Comparison of ENCODE assay signal across 1 cellular context in genomic region chr19:6580313-6580712, GRCh38.
A peak's percentile ranks its signal among the peaks of the same experiment; 100 is the strongest.
TF ChIP-seq lines count a peak whose summit lies in the region.

No MANE protein-coding gene starts in this region.

TF ChIP-seq in K562, 482 proteins besides CTCF, POLR2A, EP300 and RAD21 (continued from another document):
- peak; percentile 90 for TF ChIP-seq ATF3 (IDR thresholded peaks at IDR 0.05)
- no peak for TF ChIP-seq ATF3 (CRISPR knock-in tag; conservative IDR thresholded peaks at IDR 0.05)
- no peak for TF ChIP-seq CCAR2 (IDR thresholded peaks at IDR 0.05; ENCODE audit: low read depth, low read length)
- peak; percentile 39 for TF ChIP-seq DACH1 (IDR thresholded peaks at IDR 0.05; ENCODE audit: partially characterized antibody)
- TF ChIP-seq ZEB2 (IDR thresholded peaks at IDR 0.05) = peak; percentile 63; the same call in 1 of the 2 replicates
- 0 out of 2 replicates have a peak, but pooled peaks have one; percentile 12 for TF ChIP-seq PKNOX1 (IDR thresholded peaks at IDR 0.05)
- TF ChIP-seq CEBPG (CRISPR knock-in tag; IDR thresholded peaks at IDR 0.05) = no peak
- no peak for TF ChIP-seq CEBPG (tag; conservative IDR thresholded peaks at IDR 0.05 in 1 of 2, IDR thresholded peaks at IDR 0.05 in 1 of 2)
- TF ChIP-seq STAG1 (CRISPR knock-in tag; IDR thresholded peaks at IDR 0.05; ENCODE audit: borderline replicate concordance) = no peak
- no peak for TF ChIP-seq CREM (IDR thresholded peaks at IDR 0.05; ENCODE audit: low read depth)
- 0 out of 4 replicates have a peak, but pooled peaks of 1 of the 2 experiments have one; percentile 40 for TF ChIP-seq ZNF318 (IDR thresholded peaks at IDR 0.05; ENCODE audit: borderline replicate concordance in 1 of 2, low read depth in 1 of 2)
- TF ChIP-seq FOSL1 (tag; conservative IDR thresholded peaks at IDR 0.05) = peak; percentile 91
- peak; percentile 65 for TF ChIP-seq ARID1B (IDR thresholded peaks at IDR 0.05)
- peak; percentile 64 for TF ChIP-seq DPF2 (IDR thresholded peaks at IDR 0.05)
- no peak for TF ChIP-seq ZFP91 (CRISPR knock-in tag; IDR thresholded peaks at IDR 0.05)
- no peak for TF ChIP-seq SPI1 (IDR thresholded peaks at IDR 0.05; ENCODE audit: borderline replicate concordance, low read depth, low read length)
- no peak for TF ChIP-seq ADNP (tag; IDR thresholded peaks at IDR 0.05)
- TF ChIP-seq SMARCE1 (IDR thresholded peaks at IDR 0.05) = peak; percentile 78
- TF ChIP-seq CEBPB (tag; IDR thresholded peaks at IDR 0.05) = no peak
- TF ChIP-seq SRSF1 (IDR thresholded peaks at IDR 0.05; ENCODE audit: low read depth, low read length) = no peak
- no peak for TF ChIP-seq CHCHD3 (CRISPR knock-in tag; IDR thresholded peaks at IDR 0.05)
- no peak for TF ChIP-seq CLOCK (CRISPR knock-in tag; IDR thresholded peaks at IDR 0.05; ENCODE audit: borderline replicate concordance)
- peak; percentile 57 for TF ChIP-seq MEIS2 (IDR thresholded peaks at IDR 0.05; ENCODE audit: partially characterized antibody)
- no peak for TF ChIP-seq PCBP2 (IDR thresholded peaks at IDR 0.05; ENCODE audit: low read depth, low read length, poor library complexity, severe bottlenecking)
- no peak for TF ChIP-seq NR1H2 (CRISPR knock-in tag; IDR thresholded peaks at IDR 0.05)
- TF ChIP-seq ZBTB1 (CRISPR knock-in tag; IDR thresholded peaks at IDR 0.05; ENCODE audit: borderline replicate concordance, low read depth) = no peak
- TF ChIP-seq JUND (IDR thresholded peaks at IDR 0.05; ENCODE audit: borderline replicate concordance, low read depth, low read length) = peak; percentile 93
- TF ChIP-seq JUND (tag; IDR thresholded peaks at IDR 0.05; ENCODE audit: borderline replicate concordance, low read depth, low read length) = peak; percentile 72; the same call in 1 of the 3 replicates
- TF ChIP-seq ZSCAN29 (IDR thresholded peaks at IDR 0.05) = no peak
- TF ChIP-seq EGR1 (conservative IDR thresholded peaks at IDR 0.05) = peak; percentile 88
- TF ChIP-seq JUN (IDR thresholded peaks at IDR 0.05; ENCODE audit: borderline replicate concordance, low read depth, low read length) = peak; percentile 90; the same call in 1 of the 2 replicates
- no peak for TF ChIP-seq JUN (CRISPR knock-in tag; IDR thresholded peaks at IDR 0.05; ENCODE audit: borderline replicate concordance)
